30 cellular contexts compared by ENCODE assay signal in the genomic region with DNA sequence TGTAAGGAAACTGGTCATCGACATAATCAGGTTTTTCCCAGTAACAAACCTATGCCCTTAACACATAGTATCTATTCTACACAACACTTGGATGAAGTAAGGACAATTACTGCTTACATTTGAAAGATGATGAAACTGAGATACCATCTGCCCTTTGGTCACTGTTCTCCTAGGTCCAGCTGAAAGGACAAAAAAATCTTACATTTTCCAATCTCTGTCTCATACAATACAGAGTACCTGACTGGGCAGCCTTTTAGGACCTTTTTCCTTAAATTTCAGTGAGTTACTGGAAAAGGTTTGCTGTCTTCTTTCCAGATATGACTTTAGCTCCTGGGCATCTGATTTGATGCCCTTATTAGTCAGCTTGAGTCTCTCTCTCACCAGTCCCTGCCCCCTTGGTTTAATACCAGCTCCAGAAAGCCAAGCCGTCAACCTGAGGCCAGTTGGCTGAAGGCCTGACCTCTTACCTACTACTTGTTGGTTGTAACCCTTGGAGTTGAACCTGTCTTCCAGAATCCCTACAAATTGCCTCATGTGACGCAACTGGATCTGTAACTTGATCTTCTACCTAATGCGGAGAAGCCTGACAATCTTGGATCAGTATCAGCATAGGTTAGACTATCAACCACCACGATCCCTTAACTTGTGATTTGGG.
"Had no signal": no experiment of that assay in that cellular context is flagged by ENCODE, and none has a peak within 500 bp of the region (broad histone marks: within the 10 kb centered on the region; RNA-seq: fewer than 3 reads in every experiment).

No MANE protein-coding gene starts in this region.

- DNase-seq: activated CD4-positive, alpha-beta T cell treated with anti-CD3 and anti-CD28 coated beads, Interleukin-2, amount 10 ng/mL, durations not matched to agents 24 days and 14 days; activated CD4-positive, alpha-beta T cell treated with anti-CD3 and anti-CD28 coated beads, Interleukin-2, amount 50 U/mL, for 4 hours; activated CD4-positive, CD25-positive, alpha-beta regulatory T cell; activated CD8-positive, alpha-beta T cell treated with anti-CD3 and anti-CD28 coated beads for 36 hours; activated effector memory CD4-positive, alpha-beta T cell treated with anti-CD3 and anti-CD28 coated beads, Interleukin-2, amount 50 U/mL, for 16 hours; activated naive CD4-positive, alpha-beta T cell; activated naive CD4-positive, alpha-beta T cell treated with anti-CD3 and anti-CD28 coated beads, Interleukin-2, amount 50 U/mL, for 16 hours; activated naive CD8-positive, alpha-beta T cell treated with anti-CD3 and anti-CD28 coated beads for 36 hours; activated T-cell treated with anti-CD3 and anti-CD28 coated beads, Interleukin-2, amount 50 U/mL, for 1 hour; activated T-cell treated with anti-CD3 and anti-CD28 coated beads, Interleukin-2, amount 50 U/mL, for 72 hours; amniotic stem cell; brain microvascular endothelial cell; Kasumi-1; KG1; NCI-H1105; NCI-H1417 treated with DMSO at 0.1 percent for 48 hours; NCI-H187 treated with DMSO at 0.1 percent for 48 hours; NCI-H2081 treated with DMSO at 0.1 percent for 48 hours; NCI-H226; NCI-H446 treated with DMSO at 0.1 percent for 48 hours; NCI-H524 treated with DMSO at 0.1 percent for 48 hours; Peyer's patch; SIG-M5; T1000; WERI-Rb-1 had no signal

- ATAC-seq: activated CD8-positive, alpha-beta T cell treated with anti-CD3 and anti-CD28 coated beads for 36 hours; activated T-cell treated with anti-CD3 and anti-CD28 coated beads, Interleukin-2, amount 50 U/mL, for 72 hours; activated T-helper 17 cell treated with anti-CD3 and anti-CD28 coated beads, Interleukin-2, amount 50 U/mL, for 72 hours; Right ventricle myocardium inferior; SK-N-SH treated with all-trans-retinoic acid at 6 μM for 48 hours had no signal

- H3K36me3 ChIP-seq: brain microvascular endothelial cell, cardiac muscle cell, Peyer's patch, WERI-Rb-1 had no signal

- H3K27me3 ChIP-seq: brain microvascular endothelial cell, cardiac muscle cell, Peyer's patch had no signal

- H3K4me3 ChIP-seq: cardiac muscle cell, Peyer's patch had no signal

- H3K27ac ChIP-seq: brain microvascular endothelial cell, cardiac muscle cell, Peyer's patch, RWPE1, WERI-Rb-1 had no signal

- H3K9me3 ChIP-seq: Peyer's patch had no signal

- H3K4me1 ChIP-seq: Peyer's patch had no signal
